Comparison of ENCODE assay signal across 19 cellular contexts in the genomic region with DNA sequence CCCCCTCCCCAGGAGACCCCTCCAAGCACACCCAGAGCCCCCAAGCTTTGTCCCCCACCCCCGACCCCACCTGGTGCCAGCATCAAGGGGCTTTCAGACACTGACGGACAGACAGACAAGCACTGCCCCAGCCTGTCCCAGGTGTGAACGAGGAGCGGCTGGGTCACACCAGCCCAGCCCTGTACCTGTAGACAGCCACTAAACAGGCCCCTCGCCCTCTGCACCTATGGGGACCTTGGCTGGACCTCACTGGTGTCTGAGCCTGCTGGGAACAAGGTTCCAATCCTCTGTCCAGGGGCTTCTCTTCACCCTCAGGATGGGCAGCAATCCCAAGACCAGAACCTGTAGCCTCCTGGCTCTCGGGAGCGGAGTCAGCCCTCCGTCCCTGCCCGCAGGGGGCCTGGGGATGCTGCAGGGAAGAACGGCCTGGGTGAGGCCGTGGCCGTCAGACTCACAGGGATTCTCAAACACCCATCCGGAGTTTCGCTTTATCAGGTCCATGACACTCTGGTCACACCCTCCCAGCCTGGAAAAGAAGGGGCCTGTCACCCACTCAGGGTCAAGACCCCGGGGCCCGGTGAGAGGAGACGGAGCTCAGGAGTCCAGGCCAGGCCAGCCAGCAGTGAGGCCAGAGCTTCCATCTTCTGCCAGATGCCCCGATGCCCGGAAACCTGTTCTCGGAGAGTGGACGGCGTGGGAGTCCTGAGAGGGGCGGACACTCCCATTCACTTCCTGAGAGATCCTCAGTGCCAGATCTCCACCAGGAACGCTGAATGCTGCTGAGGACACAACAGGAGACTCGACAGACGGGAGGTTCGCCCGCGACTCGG. TPM values are rescaled to one million over a fixed set of nuclear protein-coding genes. Genes with fewer than 3 reads are reported as not detected.
A peak's percentile ranks its signal among the peaks of the same experiment; 100 is the strongest.
DNase-seq lines count a peak whose midpoint lies in the region; ATAC-seq, FAIRE-seq and TF ChIP-seq lines count a peak whose summit lies in the region.
"Had no signal": no experiment of that assay in that cellular context is flagged by ENCODE, and none has a peak within 500 bp of the region (broad histone marks: within the 10 kb centered on the region; RNA-seq: fewer than 3 reads in every experiment).

No MANE protein-coding gene starts in this region.

- peak overlapping the region in 4 of 11 experiments; percentile 41 to 54 (median 50); a peak in 3 of 22 replicates for H3K9ac ChIP-seq in BLaER1 treated with 17β-estradiol and CSF1 and Interleukin-3, amounts not matched to agents 10 nM and 100 nM
- no peak overlapping the region for H3K9ac ChIP-seq in kidney (ENCODE audit: low read length in 2 of 2)
- H3K9ac ChIP-seq: SK-N-SH had no signal

- no peak for TF ChIP-seq POLR2A in stomach (IDR thresholded peaks at IDR 0.05)

- peak overlapping the region in 10 of 11 experiments; percentile 13 to 99 (median 95); a peak in 18 of 22 replicates for H3K4me2 ChIP-seq in BLaER1 treated with 17β-estradiol and CSF1 and Interleukin-3, amounts not matched to agents 10 nM and 100 nM
- H3K4me2 ChIP-seq: GM23338, SK-N-SH had no signal

- intact Hi-C loops in kidney (cut with DNase I) (no loop called here), stomach (cut with DNase I; ENCODE audit: low total_unique reads) (no loop called here)

- peaks cover 0 to 47% (median 8%) of the 10 kb centered on the region in 11 experiments; a peak in 8 of 22 replicates for H4K20me1 ChIP-seq in BLaER1 treated with 17β-estradiol and CSF1 and Interleukin-3, amounts not matched to agents 10 nM and 100 nM

- H3K4me1 ChIP-seq in BLaER1 treated with 17β-estradiol and CSF1 and Interleukin-3, amounts not matched to agents 10 nM and 100 nM, result peaks cover 56 to 98% (median 95%) of the 10 kb centered on the region in 10 experiments
- H3K4me1 ChIP-seq in kidney (ENCODE audit: control insufficient read depth in 1 of 2, insufficient read depth in 1 of 2, low read depth in 1 of 2, low read length in 2 of 2), result peaks cover 4 to 16% of the 10 kb centered on the region in 2 donors
- H3K4me1 ChIP-seq in stomach, result peaks cover 21 to 41% (median 29%) of the 10 kb centered on the region in 4 donors

- no peak for TF ChIP-seq CTCF in kidney (IDR thresholded peaks at IDR 0.05; ENCODE audit: borderline replicate concordance, extremely low read depth, insufficient read depth)
- TF ChIP-seq CTCF in stomach (IDR thresholded peaks at IDR 0.05), result no peak

- H3K27me3 ChIP-seq in BLaER1 treated with 17β-estradiol and CSF1 and Interleukin-3, amounts not matched to agents 10 nM and 100 nM, result peaks cover 0 to 49% (median 0%) of the 10 kb centered on the region in 11 experiments; a peak in 9 of 22 replicates
- H3K27me3 ChIP-seq in stomach, result peaks cover 3 to 52% (median 33%) of the 10 kb centered on the region in 3 donors
- H3K27me3 ChIP-seq: BE2C had no signal

- no peak for ATAC-seq in GM21367 (IDR thresholded peaks at IDR 0.05; ENCODE audit: unreplicated experiment)
- ATAC-seq: CD8-positive, alpha-beta T cell; GM23338; Panc1 had no signal

- no peak for TF ChIP-seq EP300 in stomach (IDR thresholded peaks at IDR 0.05)

- peak; percentile 52 for DNase-seq in dermis blood vessel endothelial cell
- peak; percentile 77 for DNase-seq in kidney
- DNase-seq in stomach, result no peak
- DNase-seq in NCI-H345 treated with DMSO at 0.1 percent for 48 hours (lab: John Stamatoyannopoulos, UW; ENCODE audit: unreplicated experiment), result no peak
- DNase-seq in activated CD8-positive, alpha-beta memory T cell treated with anti-CD3 and anti-CD28 coated beads for 24 hours, result no peak
- DNase-seq: BE2C; CD8-positive, alpha-beta T cell; DND-41; KG1; NCI-H1092 treated with DMSO at 0.1 percent for 48 hours; NCI-H524; SHP77; SK-N-SH had no signal

- H3K9me3 ChIP-seq in BLaER1 treated with 17β-estradiol and CSF1 and Interleukin-3, amounts not matched to agents 10 nM and 100 nM (replicated peaks in 1 of 11), result no peaks in the 10 kb centered on the region
- H3K9me3 ChIP-seq in kidney (ENCODE audit: control insufficient read depth in 1 of 2, low read length in 2 of 2) (no peaks in the 10 kb centered on the region), stomach (no peaks in the 10 kb centered on the region)
- H3K9me3 ChIP-seq: BE2C, SK-N-SH had no signal

- H3K27ac ChIP-seq in BLaER1 treated with 17β-estradiol and CSF1 and Interleukin-3, amounts not matched to agents 10 nM and 100 nM, result peak overlapping the region in 1 of 11 experiments; percentile 38; a peak in 4 of 22 replicates
- H3K27ac ChIP-seq in kidney (ENCODE audit: low read depth in 2 of 2, low read length in 2 of 2), result no peak overlapping the region
- no peak overlapping the region for H3K27ac ChIP-seq in stomach

- FAIRE-seq in kidney (lab: Jason Lieb, UNC), result no peak
- FAIRE-seq: D721Med, G401.6 had no signal

- H3K4me3 ChIP-seq in BLaER1 treated with 17β-estradiol and CSF1 and Interleukin-3, amounts not matched to agents 10 nM and 100 nM, result 0 out of 20 replicates have a peak overlapping the region, but pooled peaks of 1 of the 10 experiments have one; percentile 14
- H3K4me3 ChIP-seq in kidney (ENCODE audit: low read length in 2 of 2) (no peak overlapping the region), stomach (peak overlapping the region; percentile 3 to 23 (median 17))
- H3K4me3 ChIP-seq: GM23338 had no signal

- H3K36me3 ChIP-seq in BLaER1 treated with 17β-estradiol and CSF1 and Interleukin-3, amounts not matched to agents 10 nM and 100 nM, result no peaks in the 10 kb centered on the region
- H3K36me3 ChIP-seq in kidney (ENCODE audit: control insufficient read depth in 1 of 2, insufficient read depth in 2 of 2, low read length in 2 of 2) (no peaks in the 10 kb centered on the region), stomach (no peaks in the 10 kb centered on the region)
- H3K36me3 ChIP-seq: BE2C had no signal

- WGBS in stomach, 5 donors, result 68 to 86% (median 82%) methylated on average over 21 to 30 of the region's 30 CpGs

RNA-seq across cellular contexts. Expression of a gene that starts 2.7 kb away (rescaled TPM):
- total RNA-seq in dermis blood vessel endothelial cell (0.68 TPM in 1 of 2 replicates, not detected in the other), kidney (16.0 TPM), stomach (10 to 100 TPM in 2 of 5 donors, 1 to 10 TPM in 1, not detected in 2; 7.0 to 31.2 (median 12.5) TPM)
- polyA plus RNA-seq in kidney (ENCODE audit: insufficient read depth, low read depth, low replicate concordance) (not detected), stomach (10 to 100 TPM; 18.8 to 23.2 (median 19.5) TPM)
- total RNA-seq: CD8-positive, alpha-beta T cell; GM23338 had no signal
- polyA plus RNA-seq: GM23338, SK-N-SH had no signal

RNA-seq across cellular contexts. Expression of a gene that starts 2.9 kb away (rescaled TPM):
- total RNA-seq in dermis blood vessel endothelial cell (0.05 TPM in 1 of 2 replicates, not detected in the other), kidney (8.4 TPM), stomach (10 to 100 TPM in 1 of 5 donors, 1 to 10 TPM in 3, under 1 TPM in 1; 0.58 to 25.5 (median 4.9) TPM)
- polyA plus RNA-seq in kidney (ENCODE audit: insufficient read depth, low read depth, low replicate concordance) (3.9 TPM), stomach (10 to 100 TPM in 2 of 3 donors, 1 to 10 TPM in 1; 7.7 to 18.4 (median 10.2) TPM)
- polyA plus RNA-seq: SK-N-SH had no signal

RNA-seq across cellular contexts. Expression of a gene that starts 12.4 kb away (rescaled TPM):
- not detected in 2 replicates for total RNA-seq in dermis blood vessel endothelial cell
- not detected for total RNA-seq in kidney
- not detected for polyA plus RNA-seq in kidney (ENCODE audit: insufficient read depth, low read depth, low replicate concordance)
- total RNA-seq in stomach, result not detected
- polyA plus RNA-seq in stomach, result not detected
- total RNA-seq: CD8-positive, alpha-beta T cell; GM23338 had no signal
- polyA plus RNA-seq: GM23338, SK-N-SH had no signal

RNA-seq across cellular contexts. Expression of a gene that starts 18.7 kb away (rescaled TPM):
- 0.05 TPM in 1 of 2 replicates, not detected in the other for total RNA-seq in dermis blood vessel endothelial cell
- not detected for total RNA-seq in kidney
- polyA plus RNA-seq in kidney (ENCODE audit: insufficient read depth, low read depth, low replicate concordance), result not detected
- total RNA-seq in stomach, result not detected
- polyA plus RNA-seq in stomach, result not detected
- total RNA-seq: CD8-positive, alpha-beta T cell had no signal

RNA-seq across cellular contexts. Expression of a gene that starts 33.2 kb away (rescaled TPM):
- total RNA-seq in dermis blood vessel endothelial cell, result 172 and 238 TPM in 2 replicates
- total RNA-seq in kidney, result 7.5 TPM
- polyA plus RNA-seq in kidney (ENCODE audit: insufficient read depth, low read depth, low replicate concordance), result 22.6 TPM
- 10 to 100 TPM in 1 of 5 donors, 1 to 10 TPM in 2, under 1 TPM in 1, not detected in 1; 0.45 to 10.4 (median 5.8) TPM for total RNA-seq in stomach
- 1 to 10 TPM; 1.6 to 4.7 (median 4.0) TPM for polyA plus RNA-seq in stomach

Comparison
In these comparisons a context has a peak if more than half of its experiments do, and no peak if none do; other contexts are left out.
1. H3K4me3 ChIP-seq: peak in stomach (4 of 4); none in kidney (0 of 2).
2. DNase-seq: peak in dermis blood vessel endothelial cell (single experiment) and kidney (single experiment); none in stomach (single experiment), NCI-H345 treated with DMSO at 0.1 percent for 48 hours (single experiment) and activated CD8-positive, alpha-beta memory T cell treated with anti-CD3 and anti-CD28 coated beads for 24 hours (single experiment).